31 cellular contexts compared by ENCODE assay signal in the genomic region with DNA sequence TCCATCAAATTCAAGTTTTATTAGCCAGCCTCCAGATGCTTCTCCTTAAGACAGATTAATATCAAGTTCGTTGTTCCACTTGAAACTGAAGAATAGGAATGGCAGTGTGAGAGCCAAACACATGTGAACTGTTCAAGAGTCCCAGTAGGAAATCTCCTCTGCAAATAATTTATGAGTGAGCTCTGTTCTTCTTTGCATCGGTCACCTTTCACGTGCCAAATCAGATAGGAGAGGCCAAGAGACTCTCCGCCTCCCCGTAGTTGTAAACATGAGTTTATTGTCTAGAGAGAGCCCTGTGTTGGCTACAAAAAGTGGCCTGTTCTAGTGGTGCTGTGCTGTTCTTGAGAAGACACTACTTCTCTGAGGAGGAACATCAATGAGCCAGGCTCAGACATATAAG.
"Had no signal": no experiment of that assay in that cellular context is flagged by ENCODE, and none has a peak within 500 bp of the region (broad histone marks: within the 10 kb centered on the region; RNA-seq: fewer than 3 reads in every experiment).

No MANE protein-coding gene starts in this region.

- H3K36me3 ChIP-seq: adrenal gland, brain microvascular endothelial cell, heart right ventricle, left ventricle myocardium inferior, neutrophil, thyroid gland, upper lobe of left lung had no signal

- H3K27me3 ChIP-seq: adrenal gland, brain microvascular endothelial cell, heart right ventricle, neutrophil, thyroid gland, upper lobe of left lung had no signal

- H3K27ac ChIP-seq: adrenal gland, brain microvascular endothelial cell, heart right ventricle, left ventricle myocardium inferior, neutrophil, thyroid gland, upper lobe of left lung had no signal

- H3K4me1 ChIP-seq: adrenal gland, heart right ventricle, left ventricle myocardium inferior, thyroid gland, upper lobe of left lung had no signal

- ATAC-seq: esophagus mucosa; mucosa of descending colon; natural killer cell treated with Interleukin-12 subunit alpha and Interleukin-12 subunit beta and Interleukin-15 and Interleukin-18, amount 100 ng/mL, for 72 hours; stimulated activated memory B cell treated with anti-CD40 and anti-IgM and Interleukin-4, amounts not matched to agents 10 μg/mL and 1 μg/mL and 100 μg/mL, for 72 hours; stimulated activated naive CD8-positive, alpha-beta T cell treated with anti-CD3 and anti-CD28 coated beads, Interleukin-15, amount 100 ng/mL, for 72 hours; T-helper 17 cell had no signal

- H3K9me3 ChIP-seq: neutrophil, thyroid gland had no signal

- DNase-seq: activated CD4-positive, alpha-beta memory T cell treated with anti-CD3 and anti-CD28 coated beads for 36 hours; activated CD4-positive, alpha-beta T cell treated with anti-CD3 and anti-CD28 coated beads, Interleukin-2, amount 10 ng/mL, durations not matched to agents 24 days and 14 days; activated CD4-positive, CD25-positive, alpha-beta regulatory T cell treated with anti-CD3 and anti-CD28 coated beads, Interleukin-2, amount 50 U/mL, for 72 hours; activated CD8-positive, alpha-beta memory T cell treated with anti-CD3 and anti-CD28 coated beads, Interleukin-2, amount 50 U/mL, for 4 hours; activated effector memory CD4-positive, alpha-beta T cell treated with anti-CD3 and anti-CD28 coated beads, Interleukin-2, amount 50 U/mL, for 16 hours; activated naive CD4-positive, alpha-beta T cell treated with anti-CD3 and anti-CD28 coated beads for 36 hours; activated naive CD8-positive, alpha-beta T cell treated with anti-CD3 and anti-CD28 coated beads for 36 hours; activated T-cell treated with anti-CD3 and anti-CD28 coated beads, Interleukin-2, amount 50 U/mL, for 1 hour; adrenal gland; brain microvascular endothelial cell; caudate nucleus; cortex of kidney; foreskin melanocyte; heart right ventricle; kidney glomerular epithelial cell; left ventricle myocardium inferior; mucosa of descending colon; retina; stimulated activated CD4-positive, alpha-beta T cell treated with anti-CD3 and anti-CD28 coated beads, Interleukin-1b, Interleukin-23, amount 100 ng/mL, for 48 hours; stimulated activated CD4-positive, alpha-beta T cell treated with anti-CD3 and anti-CD28 coated beads, Interleukin-4, amount 100 ng/mL, for 4 hours; stimulated activated CD8-positive, alpha-beta memory T cell treated with anti-CD3 and anti-CD28 coated beads, Interleukin-4, amount 100 ng/mL, for 48 hours; stimulated activated naive CD8-positive, alpha-beta T cell treated with anti-CD3 and anti-CD28 coated beads, Interleukin-15, amount 100 ng/mL, for 72 hours; T-helper 17 cell; T1000; thyroid gland; upper lobe of left lung had no signal

- H3K4me3 ChIP-seq: adrenal gland, left ventricle myocardium inferior, mucosa of descending colon, smooth muscle cell, thyroid gland, upper lobe of left lung had no signal
